In the genomic region with DNA sequence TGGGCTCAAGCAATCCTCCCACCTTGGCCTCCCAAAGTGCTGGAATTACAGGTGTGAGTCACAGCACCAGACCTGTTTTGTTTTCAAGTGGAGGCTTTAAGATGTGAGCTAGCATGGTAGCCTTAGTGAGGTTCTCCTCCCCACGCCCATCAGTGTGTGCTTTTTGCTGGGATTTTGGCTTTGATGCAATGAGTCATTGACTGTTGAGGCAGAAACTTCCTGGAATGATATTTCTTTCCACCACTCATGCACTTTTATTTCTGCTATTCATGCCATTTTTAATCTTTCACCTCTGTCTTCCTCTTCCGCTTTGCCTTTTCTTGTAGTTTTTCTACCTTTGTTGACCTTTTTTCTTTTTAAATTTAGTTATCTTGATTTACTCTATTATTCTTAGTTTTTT, we compare ENCODE assay signal across 13 cellular contexts. TPM values are rescaled to one million over a fixed set of nuclear protein-coding genes. Genes with fewer than 3 reads are reported as not detected.
DNase-seq lines count a peak whose midpoint lies in the region; ATAC-seq and TF ChIP-seq lines count a peak whose summit lies in the region.
"Had no signal": no experiment of that assay in that cellular context is flagged by ENCODE, and none has a peak within 500 bp of the region (broad histone marks: within the 10 kb centered on the region; RNA-seq: fewer than 3 reads in every experiment).

No MANE protein-coding gene starts in this region.

- POLR2A ChIA-PET in activated CD4-positive, alpha-beta memory T cell treated with anti-CD3 and anti-CD28 coated beads, Interleukin-2, amount 10 ng/mL, durations not matched to agents 7 days and 5 days (lab: Charles Lee), result interaction anchor here (1.8 to 2.5 kb wide), 3 partner anchors 220 to 513 kb away, joined by 3 to 8 read pairs (median 7); no protein-coding TSS in a partner anchor
- POLR2A ChIA-PET in activated CD4-positive, alpha-beta memory T cell treated with anti-CD3 and anti-CD28 coated beads for 36 hours (lab: Charles Lee), result interaction anchor here (0.8 kb wide), 1 partner anchor 276 kb away, joined by 3 read pairs; no protein-coding TSS in a partner anchor

- no peak for TF ChIP-seq CTCF in fibroblast of the aortic adventitia (IDR thresholded peaks at IDR 0.05; ENCODE audit: insufficient read depth, low read length)
- TF ChIP-seq CTCF in upper lobe of left lung (IDR thresholded peaks at IDR 0.05), result no peak

- H3K27me3 Mint-ChIP-seq in activated CD4-positive, alpha-beta memory T cell treated with anti-CD3 and anti-CD28 coated beads, Interleukin-2, amount 10 ng/mL, durations not matched to agents 7 days and 5 days, result no peaks in the 10 kb centered on the region
- H3K27me3 Mint-ChIP-seq in activated CD4-positive, alpha-beta memory T cell treated with anti-CD3 and anti-CD28 coated beads for 36 hours, result peaks cover 4% of the 10 kb centered on the region
- H3K27me3 Mint-ChIP-seq in stimulated activated naive CD8-positive, alpha-beta T cell treated with anti-CD3 and anti-CD28 coated beads, Interleukin-15, amount 100 ng/mL, for 72 hours, result peaks cover 27% of the 10 kb centered on the region
- peaks cover 22% of the 10 kb centered on the region for H3K27me3 Mint-ChIP-seq in T-helper 17 cell

- H3K27ac ChIP-seq in upper lobe of left lung, result peak overlapping the region; percentile 18 to 65 (median 41)
- H3K27ac ChIP-seq: parathyroid adenoma, SK-N-MC had no signal

- H3K4me1 Mint-ChIP-seq in activated CD4-positive, alpha-beta memory T cell treated with anti-CD3 and anti-CD28 coated beads, Interleukin-2, amount 10 ng/mL, durations not matched to agents 7 days and 5 days, result peaks cover 53% of the 10 kb centered on the region
- peaks cover 39% of the 10 kb centered on the region for H3K4me1 Mint-ChIP-seq in activated CD4-positive, alpha-beta memory T cell treated with anti-CD3 and anti-CD28 coated beads for 36 hours (ENCODE audit: low read depth)
- H3K4me1 Mint-ChIP-seq in stimulated activated naive CD8-positive, alpha-beta T cell treated with anti-CD3 and anti-CD28 coated beads, Interleukin-15, amount 100 ng/mL, for 72 hours, result peaks cover 45% of the 10 kb centered on the region
- H3K4me1 Mint-ChIP-seq in T-helper 17 cell, result peaks cover 22% of the 10 kb centered on the region

- H3K27me3 ChIP-seq in upper lobe of left lung, result no peaks in the 10 kb centered on the region

- CTCF ChIA-PET in activated CD4-positive, alpha-beta memory T cell treated with anti-CD3 and anti-CD28 coated beads, Interleukin-2, amount 10 ng/mL, durations not matched to agents 7 days and 5 days (lab: Charles Lee), result interaction anchor here (1.6 to 7.3 kb wide), 6 partner anchors 68 to 513 kb away, joined by 3 to 61 read pairs (median 11); a partner anchor contains a TSS
- CTCF ChIA-PET in activated CD4-positive, alpha-beta memory T cell treated with anti-CD3 and anti-CD28 coated beads for 36 hours (lab: Charles Lee), result interaction anchor here (1.9 to 7.3 kb wide), 5 partner anchors 220 to 513 kb away, joined by 6 to 84 read pairs (median 8); no protein-coding TSS in a partner anchor

- peak overlapping the region; percentile 10 for H3K27ac Mint-ChIP-seq in activated CD4-positive, alpha-beta memory T cell treated with anti-CD3 and anti-CD28 coated beads, Interleukin-2, amount 10 ng/mL, durations not matched to agents 7 days and 5 days
- no peak overlapping the region for H3K27ac Mint-ChIP-seq in activated CD4-positive, alpha-beta memory T cell treated with anti-CD3 and anti-CD28 coated beads for 36 hours
- no peak overlapping the region for H3K27ac Mint-ChIP-seq in stimulated activated naive CD8-positive, alpha-beta T cell treated with anti-CD3 and anti-CD28 coated beads, Interleukin-15, amount 100 ng/mL, for 72 hours
- no peak overlapping the region for H3K27ac Mint-ChIP-seq in T-helper 17 cell
- H3K27ac Mint-ChIP-seq: activated naive CD8-positive, alpha-beta T cell treated with anti-CD3 and anti-CD28 coated beads, Interleukin-2, amount 50 U/mL, for 24 hours; endodermal cell had no signal

- no peaks in the 10 kb centered on the region for H3K9me3 Mint-ChIP-seq in activated CD4-positive, alpha-beta memory T cell treated with anti-CD3 and anti-CD28 coated beads, Interleukin-2, amount 10 ng/mL, durations not matched to agents 7 days and 5 days
- H3K9me3 Mint-ChIP-seq in activated CD4-positive, alpha-beta memory T cell treated with anti-CD3 and anti-CD28 coated beads for 36 hours, result no peaks in the 10 kb centered on the region
- no peaks in the 10 kb centered on the region for H3K9me3 Mint-ChIP-seq in stimulated activated naive CD8-positive, alpha-beta T cell treated with anti-CD3 and anti-CD28 coated beads, Interleukin-15, amount 100 ng/mL, for 72 hours
- H3K9me3 Mint-ChIP-seq: activated naive CD8-positive, alpha-beta T cell treated with anti-CD3 and anti-CD28 coated beads, Interleukin-2, amount 50 U/mL, for 24 hours; endodermal cell had no signal

- intact Hi-C loops in activated CD4-positive, alpha-beta memory T cell treated with anti-CD3 and anti-CD28 coated beads for 36 hours (cut with micrococcal nuclease), result loop anchor here (5.0 kb wide), 1 partner anchor 341 kb away; no protein-coding TSS in a partner anchor

- no peak for ATAC-seq in upper lobe of left lung (ENCODE audit: low FRiP score in 2 of 2)
- ATAC-seq in stimulated activated naive CD8-positive, alpha-beta T cell treated with anti-CD3 and anti-CD28 coated beads, Interleukin-15, amount 100 ng/mL, for 72 hours, result no peak
- no peak for ATAC-seq in T-helper 17 cell
- ATAC-seq: activated naive CD8-positive, alpha-beta T cell treated with anti-CD3 and anti-CD28 coated beads, Interleukin-2, amount 50 U/mL, for 24 hours had no signal

- peaks cover 8% of the 10 kb centered on the region for H3K36me3 Mint-ChIP-seq in activated CD4-positive, alpha-beta memory T cell treated with anti-CD3 and anti-CD28 coated beads, Interleukin-2, amount 10 ng/mL, durations not matched to agents 7 days and 5 days (ENCODE audit: low read depth)
- H3K36me3 Mint-ChIP-seq in activated CD4-positive, alpha-beta memory T cell treated with anti-CD3 and anti-CD28 coated beads for 36 hours, result peaks cover 3% of the 10 kb centered on the region
- H3K36me3 Mint-ChIP-seq in T-helper 17 cell (ENCODE audit: low read depth), result peaks cover 2% of the 10 kb centered on the region

- 58 to 66% methylated on average over 2 of the region's 2 CpGs for WGBS in upper lobe of left lung, 2 donors

- peaks cover 19 to 30% (median 24%) of the 10 kb centered on the region in 4 donors for H3K4me1 ChIP-seq in upper lobe of left lung

- H3K4me3 Mint-ChIP-seq in activated CD4-positive, alpha-beta memory T cell treated with anti-CD3 and anti-CD28 coated beads, Interleukin-2, amount 10 ng/mL, durations not matched to agents 7 days and 5 days, result peak overlapping the region; percentile 14
- no peak overlapping the region for H3K4me3 Mint-ChIP-seq in activated CD4-positive, alpha-beta memory T cell treated with anti-CD3 and anti-CD28 coated beads for 36 hours
- H3K4me3 Mint-ChIP-seq in stimulated activated naive CD8-positive, alpha-beta T cell treated with anti-CD3 and anti-CD28 coated beads, Interleukin-15, amount 100 ng/mL, for 72 hours, result peak overlapping the region in 1 of 2 donors; percentile 13
- H3K4me3 Mint-ChIP-seq in T-helper 17 cell, result no peak overlapping the region
- H3K4me3 Mint-ChIP-seq: activated naive CD8-positive, alpha-beta T cell treated with anti-CD3 and anti-CD28 coated beads, Interleukin-2, amount 50 U/mL, for 24 hours; endodermal cell had no signal

- no peak for DNase-seq in activated CD4-positive, alpha-beta memory T cell treated with anti-CD3 and anti-CD28 coated beads, Interleukin-2, amount 10 ng/mL, durations not matched to agents 7 days and 5 days
- DNase-seq in activated CD4-positive, alpha-beta memory T cell treated with anti-CD3 and anti-CD28 coated beads for 36 hours, result no peak
- DNase-seq in SW480 (ENCODE audit: low spot score), result peak; percentile 66
- peak; percentile 89 for DNase-seq in fibroblast of the aortic adventitia (ENCODE audit: low read depth)
- peak in 1 of 2 donors; percentile 49 for DNase-seq in upper lobe of left lung
- no peak for DNase-seq in stimulated activated naive CD8-positive, alpha-beta T cell treated with anti-CD3 and anti-CD28 coated beads, Interleukin-15, amount 100 ng/mL, for 72 hours
- DNase-seq in HT-29 (ENCODE audit: low spot score), result no peak
- no peak for DNase-seq in T-helper 17 cell
- DNase-seq: activated naive CD8-positive, alpha-beta T cell treated with anti-CD3 and anti-CD28 coated beads, Interleukin-2, amount 50 U/mL, for 24 hours; endodermal cell; KG1 had no signal

- no peaks in the 10 kb centered on the region for H3K36me3 ChIP-seq in upper lobe of left lung

- H3K9me3 ChIP-seq in upper lobe of left lung (no peaks in the 10 kb centered on the region), T-helper 17 cell (ENCODE audit: control insufficient read depth, low read length, poor library complexity, severe bottlenecking) (no peaks in the 10 kb centered on the region)

- TF ChIP-seq EP300 in upper lobe of left lung (IDR thresholded peaks at IDR 0.05), result no peak

- no peak for TF ChIP-seq POLR2A in upper lobe of left lung (IDR thresholded peaks at IDR 0.05)

- no peak overlapping the region for H3K4me3 ChIP-seq in fibroblast of the aortic adventitia (ENCODE audit: low read depth, low read length)
- no peak overlapping the region for H3K4me3 ChIP-seq in upper lobe of left lung
- H3K4me3 ChIP-seq: SK-N-MC had no signal

RNA-seq across cellular contexts. Expression of a gene that starts 4.2 kb away (rescaled TPM):
- total RNA-seq in activated CD4-positive, alpha-beta memory T cell treated with anti-CD3 and anti-CD28 coated beads, Interleukin-2, amount 10 ng/mL, durations not matched to agents 7 days and 5 days, result 100 to 1,000 TPM in 1 of 2 experiments, 10 to 100 TPM in 1; 98.9 to 100 TPM
- 100 to 1,000 TPM; 102 to 104 TPM for total RNA-seq in activated CD4-positive, alpha-beta memory T cell treated with anti-CD3 and anti-CD28 coated beads for 36 hours
- total RNA-seq in fibroblast of the aortic adventitia (ENCODE audit: low replicate concordance) (18.8 and 21.4 TPM in 2 replicates), upper lobe of left lung (10 to 100 TPM; 14.7 to 41.3 (median 24.4) TPM), T-helper 17 cell (10 to 100 TPM; 20.1 to 22.1 TPM)
- total RNA-seq in HT-29 (2014; rRNA removed; shearing (Covaris generic)), result 1.2 and 1.4 TPM in 2 replicates

Comparison
In these comparisons a context has a peak if more than half of its experiments do, and no peak if none do; other contexts are left out.
1. DNase-seq: peak in SW480 (single experiment) and fibroblast of the aortic adventitia (single experiment); none in activated CD4-positive, alpha-beta memory T cell treated with anti-CD3 and anti-CD28 coated beads, Interleukin-2, amount 10 ng/mL, durations not matched to agents 7 days and 5 days (single experiment), activated CD4-positive, alpha-beta memory T cell treated with anti-CD3 and anti-CD28 coated beads for 36 hours (single experiment), stimulated activated naive CD8-positive, alpha-beta T cell treated with anti-CD3 and anti-CD28 coated beads, Interleukin-15, amount 100 ng/mL, for 72 hours (0 of 2), HT-29 (single experiment) and T-helper 17 cell (0 of 3).